ENCODE assay signal across 8 cellular contexts in the genomic region with DNA sequence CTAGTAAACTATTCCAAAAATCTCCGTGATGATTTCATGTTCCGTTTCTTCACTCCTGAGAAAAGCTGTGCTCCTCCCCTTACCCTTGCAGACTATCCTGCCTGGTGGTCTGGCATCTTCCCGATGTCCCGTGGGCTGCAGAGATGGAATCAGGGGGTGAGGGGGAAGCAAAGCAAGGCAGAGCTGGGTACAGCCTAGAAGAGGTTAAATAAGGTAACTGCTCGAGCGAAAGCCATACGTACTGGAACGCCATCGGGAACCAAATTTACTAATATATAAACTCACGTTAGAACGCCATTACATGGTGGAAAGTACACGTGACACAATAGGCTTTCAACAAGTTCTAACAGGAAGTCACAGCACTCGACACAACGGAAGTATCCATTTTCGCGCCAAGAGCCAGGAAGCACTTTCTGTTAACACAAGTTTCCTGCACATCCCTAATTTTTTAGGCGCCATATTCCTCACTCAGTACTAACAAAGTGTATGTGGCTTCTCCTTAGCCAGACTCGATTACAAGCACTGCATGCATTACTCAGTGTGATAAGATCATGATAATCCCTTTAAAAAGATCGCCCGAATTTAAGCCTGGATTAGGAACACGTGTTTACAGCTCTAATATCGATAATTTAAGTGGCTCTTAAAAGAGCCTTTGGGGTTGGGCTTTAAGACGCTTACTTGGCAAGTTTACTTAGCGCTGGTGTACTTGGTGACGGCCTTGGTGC.
DNase-seq lines count a peak whose midpoint lies in the region; ATAC-seq and TF ChIP-seq lines count a peak whose summit lies in the region.

No MANE protein-coding gene starts in this region.

- DNase-seq in BE2C: peak; percentile 77
- DNase-seq in NCI-H1092 (lab: John Stamatoyannopoulos, UW): peak; percentile 67
- peak; percentile 96 for DNase-seq in SK-MEL-5 (ENCODE audit: low read depth, low spot score)
- peak; percentile 65 for DNase-seq in activated naive CD8-positive, alpha-beta T cell treated with anti-CD3 and anti-CD28 coated beads, Interleukin-2, amount 50 U/mL, for 24 hours
- peak; percentile 66 to 83 (median 79) for DNase-seq in heart left ventricle
- peak; percentile 67 to 76 for DNase-seq in psoas muscle

- no peak overlapping the region for H3K4me3 Mint-ChIP-seq in activated naive CD8-positive, alpha-beta T cell treated with anti-CD3 and anti-CD28 coated beads, Interleukin-2, amount 50 U/mL, for 24 hours

- ATAC-seq in GM19467 (IDR thresholded peaks at IDR 0.05; ENCODE audit: unreplicated experiment) (peak; percentile 29), heart left ventricle (peak; percentile 55 to 79 (median 78)), psoas muscle (peak; percentile 56 to 74 (median 62)), HG02840 (IDR thresholded peaks at IDR 0.05; ENCODE audit: low FRiP score, unreplicated experiment) (no peak)
- peak; percentile 53 for ATAC-seq in activated naive CD8-positive, alpha-beta T cell treated with anti-CD3 and anti-CD28 coated beads, Interleukin-2, amount 50 U/mL, for 24 hours

- intact Hi-C loops in heart left ventricle (cut with DNase I): loop anchor here in 5 of 10 donors (1.0 to 10.0 kb wide), 7 partner anchors 13 to 1191 kb away; a partner anchor contains a TSS
- intact Hi-C loops in psoas muscle (cut with DNase I): no loop called here

- H3K4me1 ChIP-seq in BE2C (no peaks in the 10 kb centered on the region), heart left ventricle (peaks cover 0 to 45% (median 11%) of the 10 kb centered on the region in 12 donors), psoas muscle (no peaks in the 10 kb centered on the region)

- in situ Hi-C loops in SK-MEL-5 (cut with HindIII; ENCODE audit: low pct_unique_long_range_greater_than_20kb, low sequenced_read_pairs): no loop called here

- H3K27ac Mint-ChIP-seq in activated naive CD8-positive, alpha-beta T cell treated with anti-CD3 and anti-CD28 coated beads, Interleukin-2, amount 50 U/mL, for 24 hours: no peak overlapping the region

- no peak for TF ChIP-seq POLR2A in heart left ventricle (IDR thresholded peaks at IDR 0.05)

- no peaks in the 10 kb centered on the region for H3K27me3 ChIP-seq in BE2C
- no peaks in the 10 kb centered on the region for H3K27me3 ChIP-seq in heart left ventricle
- H3K27me3 ChIP-seq in psoas muscle (ENCODE audit: insufficient read depth in 3 of 3, low read length in 2 of 3): peaks cover 0 to 16% (median 3%) of the 10 kb centered on the region in 3 donors

- peaks cover 29% of the 10 kb centered on the region for H3K4me1 Mint-ChIP-seq in activated naive CD8-positive, alpha-beta T cell treated with anti-CD3 and anti-CD28 coated beads, Interleukin-2, amount 50 U/mL, for 24 hours

- TF ChIP-seq CTCF in BE2C (IDR thresholded peaks at IDR 0.05; ENCODE audit: low read depth, low read length) (no peak), heart left ventricle (IDR thresholded peaks at IDR 0.05) (no peak), psoas muscle (IDR thresholded peaks at IDR 0.05) (no peak)

- H3K27ac ChIP-seq in heart left ventricle (peak overlapping the region; percentile 77 to 98 (median 90)), psoas muscle (peak overlapping the region; percentile 77)

- H3K36me3 ChIP-seq in BE2C (peaks cover 4% of the 10 kb centered on the region; the same call in 1 of the 2 replicates), heart left ventricle (peaks cover 0 to 7% (median 0%) of the 10 kb centered on the region in 9 donors), psoas muscle (ENCODE audit: insufficient read depth in 1 of 2, low read depth in 1 of 2) (no peaks in the 10 kb centered on the region)

- WGBS in heart left ventricle, 4 donors: 1 to 2% (median 1%) methylated on average over 25 of the region's 25 CpGs
- WGBS in psoas muscle, 3 donors: 0 to 1% (median 0%) methylated on average over 25 of the region's 25 CpGs

- no peaks in the 10 kb centered on the region for H3K9me3 Mint-ChIP-seq in activated naive CD8-positive, alpha-beta T cell treated with anti-CD3 and anti-CD28 coated beads, Interleukin-2, amount 50 U/mL, for 24 hours

- H3K9me3 ChIP-seq in BE2C: no peaks in the 10 kb centered on the region
- no peaks in the 10 kb centered on the region for H3K9me3 ChIP-seq in heart left ventricle
- no peaks in the 10 kb centered on the region for H3K9me3 ChIP-seq in psoas muscle

- H3K27me3 Mint-ChIP-seq in activated naive CD8-positive, alpha-beta T cell treated with anti-CD3 and anti-CD28 coated beads, Interleukin-2, amount 50 U/mL, for 24 hours: no peaks in the 10 kb centered on the region

- peak overlapping the region; percentile 87 for H3K4me3 ChIP-seq in BE2C (ENCODE audit: low read depth, low read length)
- H3K4me3 ChIP-seq in heart left ventricle: peak overlapping the region; percentile 30 to 79 (median 65)
- H3K4me3 ChIP-seq in psoas muscle: peak overlapping the region; percentile 69

- peaks cover 5% of the 10 kb centered on the region for H3K36me3 Mint-ChIP-seq in activated naive CD8-positive, alpha-beta T cell treated with anti-CD3 and anti-CD28 coated beads, Interleukin-2, amount 50 U/mL, for 24 hours (ENCODE audit: low read depth)
